ENCODE assay signal across 8 cellular contexts in the genomic region with DNA sequence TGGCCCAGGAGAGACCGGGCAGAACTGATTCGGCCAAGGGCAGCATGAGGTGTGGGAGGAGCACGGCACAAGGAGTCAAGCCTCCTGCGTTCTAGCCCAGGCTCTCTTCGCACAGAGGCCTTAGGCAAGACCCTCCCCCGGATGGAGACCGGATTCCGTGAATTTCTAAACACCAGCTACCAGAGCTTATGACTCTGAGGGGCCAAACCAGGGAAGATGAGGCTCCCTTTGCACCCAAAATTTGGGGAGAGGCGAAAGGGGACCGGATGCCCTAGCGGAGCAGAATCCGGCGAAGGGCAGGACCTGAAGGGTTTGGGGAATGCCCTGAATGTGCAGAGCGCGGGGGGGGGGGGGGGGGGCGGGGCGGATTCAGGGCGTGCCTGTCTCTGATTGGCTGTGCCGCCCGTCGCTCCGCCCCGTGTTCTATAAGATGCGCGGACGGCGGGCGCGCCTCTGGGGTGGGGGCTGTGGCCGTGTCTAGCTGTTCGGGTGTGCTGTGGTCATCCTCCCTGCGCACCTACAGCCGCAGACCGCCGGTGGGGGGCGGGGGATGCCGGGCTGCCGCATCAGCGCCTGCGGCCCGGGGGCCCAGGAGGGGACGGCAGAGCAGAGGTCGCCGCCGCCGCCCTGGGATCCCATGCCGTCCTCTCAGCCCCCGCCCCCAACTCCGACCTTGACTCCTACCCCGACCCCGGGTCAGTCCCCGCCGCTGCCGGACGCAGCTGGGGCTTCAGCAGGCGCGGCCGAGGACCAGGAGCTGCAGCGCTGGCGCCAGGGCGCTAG. TPM values are rescaled to one million over a fixed set of nuclear protein-coding genes. Genes with fewer than 3 reads are reported as not detected.
DNase-seq lines count a peak whose midpoint lies in the region; ATAC-seq and TF ChIP-seq lines count a peak whose summit lies in the region.

A gene with protein sequence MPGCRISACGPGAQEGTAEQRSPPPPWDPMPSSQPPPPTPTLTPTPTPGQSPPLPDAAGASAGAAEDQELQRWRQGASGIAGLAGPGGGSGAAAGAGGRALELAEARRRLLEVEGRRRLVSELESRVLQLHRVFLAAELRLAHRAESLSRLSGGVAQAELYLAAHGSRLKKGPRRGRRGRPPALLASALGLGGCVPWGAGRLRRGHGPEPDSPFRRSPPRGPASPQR (plus strand): TSS at position 456 of the 783 bp plus-strand sequence. CDS start 95 bp downstream, at position 551.

- H3K27me3 Mint-ChIP-seq in T-cell = peaks cover 39 to 62% of the 10 kb centered on the region in 2 donors

- H3K36me3 ChIP-seq in Karpas-422 (ENCODE audit: insufficient read depth, low read length) (no peaks in the 10 kb centered on the region), adrenal gland (replicated peaks in 1 of 2) (no peaks in the 10 kb centered on the region), psoas muscle (ENCODE audit: insufficient read depth in 1 of 2, low read depth in 1 of 2) (no peaks in the 10 kb centered on the region)

- DNase-seq in NCI-H524 (lab: John Stamatoyannopoulos, UW) (peak; percentile 63 to 78), NCI-H524 treated with DMSO at 0.1 percent for 48 hours (lab: John Stamatoyannopoulos, UW) (no peak), Karpas-422 (peak; percentile 60), T-cell (peak; percentile 15 to 66 (median 48)), adrenal gland (peak in 6 of 7 donors; percentile 50 to 82 (median 67)), left cardiac atrium (peak; percentile 78), psoas muscle (peak; percentile 60 to 73), ureter (ENCODE audit: low spot score) (peak; percentile 85)

- POLR2A ChIA-PET in T-cell (lab: Charles Lee) = interaction anchor here in 1 of 2 donors (0.5 to 0.6 kb wide), 2 partner anchors 43 to 230 kb away, joined by 4 to 5 read pairs; no protein-coding TSS in a partner anchor

- WGBS in adrenal gland, 4 donors = 0 to 2% (median 1%) methylated on average over 12 to 58 of the region's 61 CpGs; no CpG with 5 or more reads in 1 of the 4 donors
- WGBS in psoas muscle, 3 donors = 0 to 1% (median 1%) methylated on average over 36 to 61 of the region's 61 CpGs

- peak within 1 kb of the TSS; percentile 75 to 78 (median 75) for H3K4me3 Mint-ChIP-seq in T-cell

- H3K27ac Mint-ChIP-seq in T-cell = peak within 1 kb of the TSS in 1 of 2 donors; percentile 61

- intact Hi-C loops in adrenal gland (cut with DNase I) (no loop called here), left cardiac atrium (cut with DNase I) (loop anchor here in 1 of 2 donors (10.0 kb wide), 1 partner anchor 101 kb away; no protein-coding TSS in a partner anchor), psoas muscle (cut with DNase I) (no loop called here)

- no peak within 1 kb of the TSS for H3K4me2 ChIP-seq in Karpas-422 (ENCODE audit: low read depth, low read length, poor library complexity, severe bottlenecking)

- TF ChIP-seq CTCF in adrenal gland (IDR thresholded peaks at IDR 0.05) (no peak), psoas muscle (IDR thresholded peaks at IDR 0.05) (no peak)

- H3K4me1 ChIP-seq in Karpas-422 (ENCODE audit: low read length) (peaks cover 11% of the 10 kb centered on the region), adrenal gland (replicated peaks in 1 of 2) (peaks cover 4 to 7% of the 10 kb centered on the region in 2 donors), psoas muscle (no peaks in the 10 kb centered on the region)

- no peaks in the 10 kb centered on the region for H3K9me2 ChIP-seq in Karpas-422 (replicated peaks; ENCODE audit: insufficient read depth, low read length)

- no peaks in the 10 kb centered on the region for H4K20me1 ChIP-seq in Karpas-422 (ENCODE audit: insufficient read depth, low read depth, low read length)

- no peaks in the 10 kb centered on the region for H3K27me3 ChIP-seq in Karpas-422 (ENCODE audit: low read length)
- peaks cover 6% of the 10 kb centered on the region for H3K27me3 ChIP-seq in adrenal gland
- peaks cover 0 to 41% (median 22%) of the 10 kb centered on the region in 3 donors for H3K27me3 ChIP-seq in psoas muscle (ENCODE audit: insufficient read depth in 3 of 3, low read length in 2 of 3)

- H3K4me1 Mint-ChIP-seq in T-cell = peaks cover 15 to 23% (median 22%) of the 10 kb centered on the region in 3 donors

- CTCF ChIA-PET in T-cell (lab: Charles Lee) = interaction anchor here in 1 of 2 donors (0.6 kb wide), 2 partner anchors 43 to 94 kb away, joined by 3 to 5 read pairs; no protein-coding TSS in a partner anchor

- H3K9me3 ChIP-seq in Karpas-422 (ENCODE audit: low read length) (no peaks in the 10 kb centered on the region), adrenal gland (replicated peaks in 1 of 3) (no peaks in the 10 kb centered on the region), psoas muscle (no peaks in the 10 kb centered on the region)

- no peaks in the 10 kb centered on the region for H3K9me3 Mint-ChIP-seq in T-cell

- no peak within 1 kb of the TSS for H3K9ac ChIP-seq in Karpas-422 (ENCODE audit: low read length)

- H3K27ac ChIP-seq in Karpas-422 (ENCODE audit: low read length) (no peak within 1 kb of the TSS), adrenal gland (peak within 1 kb of the TSS in 2 of 5 donors; percentile 21 to 72), psoas muscle (no peak within 1 kb of the TSS)

- TF ChIP-seq POLR2A in adrenal gland (IDR thresholded peaks at IDR 0.05) = peak in 1 of 2 donors; percentile 46

- H3K4me3 ChIP-seq in Karpas-422 (ENCODE audit: low read length) (no peak within 1 kb of the TSS), adrenal gland (peak within 1 kb of the TSS in 2 of 4 donors; percentile 17 to 70), psoas muscle (peak within 1 kb of the TSS; percentile 73)

- ATAC-seq in T-cell (replicated peaks in 1 of 4) (peak; percentile 69 to 78 (median 72)), left cardiac atrium (peak; percentile 77 to 81), psoas muscle (peak; percentile 45 to 68 (median 54))

- no peaks in the 10 kb centered on the region for H3K36me3 Mint-ChIP-seq in T-cell

- no peak within 1 kb of the TSS for H2AFZ ChIP-seq in Karpas-422 (ENCODE audit: low read length)

- H3K79me2 ChIP-seq in Karpas-422 (ENCODE audit: low read length) = no peaks in the 10 kb centered on the region

RNA-seq across cellular contexts. Expression of the gene that starts here (rescaled TPM):
- not detected in 2 replicates for total RNA-seq in Karpas-422 (2014; rRNA removed; shearing (Covaris generic); ENCODE audit: low replicate concordance)
- total RNA-seq in T-cell (under 1 TPM in 3 of 5 donors, not detected in 2; 0.26 to 0.53 (median 0.38) TPM), adrenal gland (10 to 100 TPM in 3 of 8 donors, 1 to 10 TPM in 5; 3.9 to 27.8 (median 6.5) TPM), left cardiac atrium (10 to 100 TPM; 40.6 to 45.2 TPM), psoas muscle (1 to 10 TPM in 3 of 4 donors, under 1 TPM in 1; 0.84 to 3.8 (median 1.4) TPM), ureter (46.6 TPM)
- polyA plus RNA-seq in adrenal gland (10 to 100 TPM in 1 of 3 donors, 1 to 10 TPM in 2; 4.6 to 11.1 (median 9.0) TPM), psoas muscle (1 to 10 TPM; 1.1 to 1.6 (median 1.6) TPM)

Comparison
In these comparisons a context has a peak if more than half of its experiments do, and no peak if none do; other contexts are left out.
1. Peak in DNase-seq in Karpas-422; RNA of the gene not detected or under 1 TPM.
2. Peak in DNase-seq and ATAC-seq in T-cell; RNA of the gene not detected or under 1 TPM.